ENCODE assay signal across 20 cellular contexts in genomic region chr4:138734746-138735145, GRCh38.
A peak's percentile ranks its signal among the peaks of the same experiment; 100 is the strongest.
DNase-seq lines count a peak whose midpoint lies in the region; ATAC-seq, FAIRE-seq and TF ChIP-seq lines count a peak whose summit lies in the region.
"Had no signal": no experiment of that assay in that cellular context is flagged by ENCODE, and none has a peak within 500 bp of the region (broad histone marks: within the 10 kb centered on the region; RNA-seq: fewer than 3 reads in every experiment).

No MANE protein-coding gene starts in this region.

- H3F3A ChIP-seq in GM23338 (replicated peaks; ENCODE audit: low read depth) (no peaks in the 10 kb centered on the region), PC-9 (ENCODE audit: insufficient read depth, low read depth) (no peaks in the 10 kb centered on the region)

- H3K79me2 ChIP-seq in endothelial cell of umbilical vein (ENCODE audit: control insufficient read depth, insufficient read depth, low read length) (no peaks in the 10 kb centered on the region), GM23338 (replicated peaks; ENCODE audit: insufficient read depth) (no peaks in the 10 kb centered on the region), PC-9 (ENCODE audit: low read depth) (no peaks in the 10 kb centered on the region)

- whole genome bisulfite sequencing in mesenchymal stem cell, result no CpG with 5 or more reads among the region's 1 CpG

- H3K9me3 ChIP-seq in endothelial cell of umbilical vein (replicated peaks; ENCODE audit: control insufficient read depth, insufficient read depth, low read length) (no peaks in the 10 kb centered on the region), mesenchymal stem cell (ENCODE audit: control insufficient read depth, low read length) (no peaks in the 10 kb centered on the region), vagina (no peaks in the 10 kb centered on the region), PC-9 (ENCODE audit: insufficient read depth, low read depth) (no peaks in the 10 kb centered on the region)
- H3K9me3 ChIP-seq: right lobe of liver had no signal

- peak overlapping the region; percentile 35 for H3K4me2 ChIP-seq in endothelial cell of umbilical vein (ENCODE audit: insufficient read depth, low read length)
- H3K4me2 ChIP-seq in mesenchymal stem cell (ENCODE audit: low read length, poor library complexity, severe bottlenecking), result no peak overlapping the region
- no peak overlapping the region for H3K4me2 ChIP-seq in GM23338
- H3K4me2 ChIP-seq in PC-9, result no peak overlapping the region

- no peaks in the 10 kb centered on the region for H3K27me3 Mint-ChIP-seq in GM23338 (ENCODE audit: insufficient read depth, low read depth, poor library complexity)
- H3K27me3 Mint-ChIP-seq: activated CD4-positive, alpha-beta T cell treated with anti-CD3 and anti-CD28 coated beads for 36 hours had no signal

- no peaks in the 10 kb centered on the region for H3K9me1 ChIP-seq in endothelial cell of umbilical vein (replicated peaks; ENCODE audit: control insufficient read depth, extremely low read depth, insufficient read depth, low read length)

- H2AFZ ChIP-seq in endothelial cell of umbilical vein (ENCODE audit: low read depth, low read length) (peak overlapping the region; percentile 70), mesenchymal stem cell (ENCODE audit: low read depth, low read length) (no peak overlapping the region), GM23338 (no peak overlapping the region), PC-9 (no peak overlapping the region)

- CTCF ChIA-PET in BJ (lab: Yijun Ruan, JAX) (no interaction called here), endothelial cell of umbilical vein (lab: Charles Lee) (no interaction called here), PC-9 (lab: Charles Lee) (no interaction called here)

- POLR2A ChIA-PET in BJ (lab: Charles Lee), result no interaction called here
- POLR2A ChIA-PET in endothelial cell of umbilical vein (lab: Charles Lee), result no interaction called here
- POLR2A ChIA-PET in PC-9 (lab: Charles Lee; ENCODE audit: unreplicated experiment), result no interaction called here

- H3K23ac ChIP-seq in mesenchymal stem cell (ENCODE audit: low read length in 2 of 2), result no peak overlapping the region

- H3K4me3 ChIP-seq in BJ (ENCODE audit: low read depth, low read length), result no peak overlapping the region
- no peak overlapping the region for H3K4me3 ChIP-seq in LNCaP clone FGC (ENCODE audit: low read depth, low read length)
- no peak overlapping the region for H3K4me3 ChIP-seq in endothelial cell of umbilical vein (replicated peaks in 1 of 3; ENCODE audit: insufficient read depth in 1 of 3, low read depth in 1 of 3, low read length in 3 of 3)
- no peak overlapping the region for H3K4me3 ChIP-seq in mesenchymal stem cell (ENCODE audit: insufficient read depth in 1 of 2, low read depth in 1 of 2, low read length in 2 of 2)
- no peak overlapping the region for H3K4me3 ChIP-seq in vagina
- no peak overlapping the region for H3K4me3 ChIP-seq in GM23338
- no peak overlapping the region for H3K4me3 ChIP-seq in PC-9
- H3K4me3 ChIP-seq: right lobe of liver had no signal

- no peaks in the 10 kb centered on the region for H3K79me1 ChIP-seq in mesenchymal stem cell (replicated peaks; ENCODE audit: low read length, poor library complexity, severe bottlenecking)

- dilution Hi-C loops in endothelial cell of umbilical vein (cut with MboI; ENCODE audit: extremely low pct_ligation_motif_present, low sequenced_read_pairs), result no loop called here

- H3K36me3 Mint-ChIP-seq in GM23338 (ENCODE audit: low read depth), result peaks cover 5% of the 10 kb centered on the region; the same call in 2 of the 3 replicates
- H3K36me3 Mint-ChIP-seq: naive thymus-derived CD8-positive, alpha-beta T cell; stimulated activated naive B cell treated with anti-CD40 and anti-IgM and Interleukin-4, amounts not matched to agents 10 μg/mL and 1 μg/mL and 100 μg/mL, for 72 hours had no signal

- H2AK5ac ChIP-seq in mesenchymal stem cell (ENCODE audit: low read length, severe bottlenecking), result no peak overlapping the region

- H4K8ac ChIP-seq in mesenchymal stem cell (ENCODE audit: low read length), result no peak overlapping the region

- H3K4me1 Mint-ChIP-seq in GM23338, result peaks cover 4% of the 10 kb centered on the region
- H3K4me1 Mint-ChIP-seq: activated CD4-positive, alpha-beta T cell treated with anti-CD3 and anti-CD28 coated beads for 36 hours; naive thymus-derived CD8-positive, alpha-beta T cell; stimulated activated naive B cell treated with anti-CD40 and anti-IgM and Interleukin-4, amounts not matched to agents 10 μg/mL and 1 μg/mL and 100 μg/mL, for 72 hours had no signal

- H4K20me1 ChIP-seq in endothelial cell of umbilical vein (replicated peaks; ENCODE audit: control insufficient read depth, extremely low read depth, insufficient read depth, low read length), result no peaks in the 10 kb centered on the region
- no peaks in the 10 kb centered on the region for H4K20me1 ChIP-seq in GM23338 (replicated peaks; ENCODE audit: insufficient read depth)
- no peaks in the 10 kb centered on the region for H4K20me1 ChIP-seq in PC-9 (ENCODE audit: insufficient read depth)

- BruUV-seq in endothelial cell of umbilical vein (replicated peaks; lab: Mats Ljungman, UMichigan), result no TSS peak
- BruUV-seq in PC-9 (replicated peaks; lab: Mats Ljungman, UMichigan), result no TSS peak

- peak overlapping the region; percentile 34 for H3K27ac ChIP-seq in endothelial cell of umbilical vein (ENCODE audit: insufficient read depth, low read depth, low read length)
- no peak overlapping the region for H3K27ac ChIP-seq in mesenchymal stem cell (ENCODE audit: low read length, poor library complexity, severe bottlenecking)
- H3K27ac ChIP-seq in vagina, result no peak overlapping the region
- no peak overlapping the region for H3K27ac ChIP-seq in GM23338 (ENCODE audit: low read depth)
- no peak overlapping the region for H3K27ac ChIP-seq in PC-9
- H3K27ac ChIP-seq: right lobe of liver, RWPE1 had no signal

- no peak overlapping the region for H3K9ac ChIP-seq in endothelial cell of umbilical vein (replicated peaks; ENCODE audit: extremely low read depth, insufficient read depth, low read length)
- H3K9ac ChIP-seq in mesenchymal stem cell (ENCODE audit: low read length), result peak overlapping the region; percentile 72

- H2BK12ac ChIP-seq in mesenchymal stem cell (ENCODE audit: low read length in 2 of 2), result no peak overlapping the region

- peaks cover 9% of the 10 kb centered on the region for H3K9me3 Mint-ChIP-seq in GM23338
- H3K9me3 Mint-ChIP-seq: stimulated activated naive B cell treated with anti-CD40 and anti-IgM and Interleukin-4, amounts not matched to agents 10 μg/mL and 1 μg/mL and 100 μg/mL, for 72 hours had no signal

- no peak overlapping the region for H3K4ac ChIP-seq in mesenchymal stem cell (ENCODE audit: low read depth in 1 of 2, low read length in 2 of 2)

- H3K36me3 ChIP-seq in BJ (ENCODE audit: control insufficient read depth, insufficient read depth, low read length) (no peaks in the 10 kb centered on the region), endothelial cell of umbilical vein (ENCODE audit: control insufficient read depth in 2 of 2, extremely low read depth in 1 of 2, insufficient read depth in 2 of 2, low read length in 2 of 2) (no peaks in the 10 kb centered on the region), mesenchymal stem cell (ENCODE audit: control insufficient read depth in 1 of 2, insufficient read depth in 2 of 2, low read depth in 1 of 2, low read length in 2 of 2) (no peaks in the 10 kb centered on the region), vagina (no peaks in the 10 kb centered on the region), GM23338 (ENCODE audit: insufficient read depth) (no peaks in the 10 kb centered on the region), PC-9 (ENCODE audit: low read depth) (no peaks in the 10 kb centered on the region)
- H3K36me3 ChIP-seq: right lobe of liver had no signal

- DNase-seq in BJ (ENCODE audit: low read depth), result peak; percentile 31
- DNase-seq in LNCaP clone FGC (ENCODE audit: low read depth), result peak; percentile 7
- DNase-seq in endothelial cell of umbilical vein (ENCODE audit: low read depth, low spot score), result peak; percentile 90
- peak; percentile 87 for DNase-seq in mesenchymal stem cell
- no peak for DNase-seq in vagina (ENCODE audit: extremely low spot score in 2 of 2)
- DNase-seq in GM23338 (ENCODE audit: low spot score), result no peak
- DNase-seq in PC-9, result no peak
- DNase-seq: activated CD4-positive, alpha-beta T cell treated with anti-CD3 and anti-CD28 coated beads for 36 hours; activated T-cell treated with anti-CD3 and anti-CD28 coated beads, Interleukin-2, amount 50 U/mL, for 48 hours; GDM1; glutamatergic neuron; left cardiac atrium; naive thymus-derived CD8-positive, alpha-beta T cell; NCI-H510A treated with DMSO at 0.1 percent for 48 hours; right lobe of liver; stimulated activated naive B cell treated with anti-CD40 and anti-IgM and Interleukin-4, amounts not matched to agents 10 μg/mL and 1 μg/mL and 100 μg/mL, for 72 hours; T-helper 2 cell had no signal

- H3K4me1 ChIP-seq in endothelial cell of umbilical vein (ENCODE audit: control insufficient read depth, extremely low read depth, insufficient read depth, low read length) (peaks cover 30% of the 10 kb centered on the region), mesenchymal stem cell (ENCODE audit: control insufficient read depth, insufficient read depth, low read depth, low read length) (no peaks in the 10 kb centered on the region), vagina (no peaks in the 10 kb centered on the region), GM23338 (ENCODE audit: insufficient read depth) (peaks cover under 1% of the 10 kb centered on the region; the same call in 1 of the 2 replicates), PC-9 (replicated peaks; ENCODE audit: insufficient read depth) (peaks cover 9% of the 10 kb centered on the region)
- H3K4me1 ChIP-seq: right lobe of liver had no signal

- no peak for TF ChIP-seq CTCF in BJ (IDR thresholded peaks at IDR 0.05; ENCODE audit: insufficient read depth, low read depth, low read length)
- TF ChIP-seq CTCF in LNCaP clone FGC (IDR thresholded peaks at IDR 0.05; ENCODE audit: control insufficient read depth, extremely low read depth, insufficient read depth), result no peak
- no peak for TF ChIP-seq CTCF in endothelial cell of umbilical vein (IDR thresholded peaks at IDR 0.05; ENCODE audit: extremely low read depth in 1 of 2, insufficient read depth in 1 of 2, low read depth in 1 of 2, low read length in 2 of 2)
- no peak for TF ChIP-seq CTCF in vagina (IDR thresholded peaks at IDR 0.05)
- no peak for TF ChIP-seq CTCF in GM23338 (conservative IDR thresholded peaks at IDR 0.05; ENCODE audit: low read depth in 2 of 2)
- no peak for TF ChIP-seq CTCF in PC-9 (conservative IDR thresholded peaks at IDR 0.05)

- no peak overlapping the region for H3K14ac ChIP-seq in mesenchymal stem cell (ENCODE audit: low read length in 2 of 2)

- H3K4me3 Mint-ChIP-seq in GM23338, result no peak overlapping the region
- H3K4me3 Mint-ChIP-seq: activated CD4-positive, alpha-beta T cell treated with anti-CD3 and anti-CD28 coated beads for 36 hours; naive thymus-derived CD8-positive, alpha-beta T cell; stimulated activated naive B cell treated with anti-CD40 and anti-IgM and Interleukin-4, amounts not matched to agents 10 μg/mL and 1 μg/mL and 100 μg/mL, for 72 hours had no signal

- intact Hi-C loops in endothelial cell of umbilical vein (cut with micrococcal nuclease) (loop anchor here (5.0 kb wide), 1 partner anchor 138 kb away; no protein-coding TSS in a partner anchor), vagina (cut with DNase I) (no loop called here), PC-9 (cut with micrococcal nuclease; ENCODE audit: unreplicated experiment) (no loop called here)

- no peak overlapping the region for H4K91ac ChIP-seq in mesenchymal stem cell (ENCODE audit: low read length)

- H3K18ac ChIP-seq in mesenchymal stem cell (ENCODE audit: low read depth in 1 of 2, low read length in 2 of 2), result no peak overlapping the region

- no peaks in the 10 kb centered on the region for H3K27me3 ChIP-seq in BJ (ENCODE audit: control insufficient read depth, insufficient read depth, low read length)
- H3K27me3 ChIP-seq in endothelial cell of umbilical vein (ENCODE audit: control insufficient read depth in 2 of 2, insufficient read depth in 2 of 2, low read length in 2 of 2), result no peaks in the 10 kb centered on the region
- no peaks in the 10 kb centered on the region for H3K27me3 ChIP-seq in mesenchymal stem cell (ENCODE audit: control insufficient read depth in 1 of 2, insufficient read depth in 1 of 2, low read length in 2 of 2)
- no peaks in the 10 kb centered on the region for H3K27me3 ChIP-seq in vagina
- H3K27me3 ChIP-seq in GM23338 (ENCODE audit: insufficient read depth), result no peaks in the 10 kb centered on the region
- no peaks in the 10 kb centered on the region for H3K27me3 ChIP-seq in PC-9 (ENCODE audit: insufficient read depth, low read depth)
- H3K27me3 ChIP-seq: right lobe of liver had no signal

- H3K27ac Mint-ChIP-seq in GM23338, result no peak overlapping the region
- H3K27ac Mint-ChIP-seq: activated CD4-positive, alpha-beta T cell treated with anti-CD3 and anti-CD28 coated beads for 36 hours; naive thymus-derived CD8-positive, alpha-beta T cell; stimulated activated naive B cell treated with anti-CD40 and anti-IgM and Interleukin-4, amounts not matched to agents 10 μg/mL and 1 μg/mL and 100 μg/mL, for 72 hours had no signal

- TF ChIP-seq POLR2A in endothelial cell of umbilical vein (IDR thresholded peaks at IDR 0.05; ENCODE audit: low read depth, low read length), result no peak
- no peak for TF ChIP-seq POLR2A in vagina (IDR thresholded peaks at IDR 0.05)

- ATAC-seq in HG03159 (IDR thresholded peaks at IDR 0.05; ENCODE audit: unreplicated experiment) (no peak), GM23338 (no peak)
- ATAC-seq: activated CD4-positive, alpha-beta T cell treated with anti-CD3 and anti-CD28 coated beads for 36 hours; left cardiac atrium; naive thymus-derived CD8-positive, alpha-beta T cell; stimulated activated naive B cell treated with anti-CD40 and anti-IgM and Interleukin-4, amounts not matched to agents 10 μg/mL and 1 μg/mL and 100 μg/mL, for 72 hours had no signal

- H3K9me2 ChIP-seq in GM23338 (ENCODE audit: insufficient read depth), result no peaks in the 10 kb centered on the region
- H3K9me2 ChIP-seq in PC-9 (ENCODE audit: insufficient read depth), result no peaks in the 10 kb centered on the region

- no peak overlapping the region for H2BK15ac ChIP-seq in mesenchymal stem cell (ENCODE audit: low read depth, poor library complexity, severe bottlenecking)

- H2BK120ac ChIP-seq in mesenchymal stem cell (ENCODE audit: low read depth, low read length), result no peak overlapping the region

- no peak overlapping the region for H2BK5ac ChIP-seq in mesenchymal stem cell (ENCODE audit: low read depth, low read length, poor library complexity, severe bottlenecking)

- FAIRE-seq in endothelial cell of umbilical vein (lab: Jason Lieb, UNC), result peak; percentile 73
- FAIRE-seq: urothelium cell line had no signal

Comparison
In these comparisons a context has a peak if more than half of its experiments do, and no peak if none do; other contexts are left out.
1. DNase-seq: peak in BJ (single experiment), LNCaP clone FGC (single experiment), endothelial cell of umbilical vein (single experiment) and mesenchymal stem cell (single experiment); none in vagina (0 of 2), GM23338 (single experiment) and PC-9 (0 of 2).